Comparison of ENCODE assay signal across 8 cellular contexts in genomic region chr17:50346313-50347086, GRCh38.
A peak's percentile ranks its signal among the peaks of the same experiment; 100 is the strongest.
DNase-seq lines count a peak whose midpoint lies in the region; ATAC-seq lines count a peak whose summit lies in the region.

No MANE protein-coding gene starts in this region.

- H3K36me3 Mint-ChIP-seq in stimulated activated naive CD8-positive, alpha-beta T cell treated with anti-CD3 and anti-CD28 coated beads, Interleukin-15, Interleukin-2, amounts not matched to agents 100 ng/mL and 50 ng/mL, for 24 hours (ENCODE audit: low read depth) = peaks cover 7% of the 10 kb centered on the region

- H3K9ac ChIP-seq in endocrine pancreas (ENCODE audit: control insufficient read depth, insufficient read depth, low read length) = peak overlapping the region; percentile 73

- no peaks in the 10 kb centered on the region for H3K36me3 ChIP-seq in endocrine pancreas (ENCODE audit: control insufficient read depth, insufficient read depth, low read length)
- H3K36me3 ChIP-seq in muscle layer of duodenum (ENCODE audit: control insufficient read depth in 1 of 2, insufficient read depth in 2 of 2, low read length in 2 of 2) = no peaks in the 10 kb centered on the region

- ATAC-seq in GM19452 (IDR thresholded peaks at IDR 0.05; ENCODE audit: unreplicated experiment) (peak; percentile 30), HG03520 (IDR thresholded peaks at IDR 0.05; ENCODE audit: unreplicated experiment) (peak; percentile 40)

- DNase-seq in CMK (ENCODE audit: low read depth) = peak; percentile 36
- DNase-seq in activated CD4-positive, alpha-beta T cell treated with anti-CD3 and anti-CD28 coated beads for 24 hours (ENCODE audit: low read depth in 2 of 2) = peak; percentile 15 to 48
- no peak for DNase-seq in SKM-1 treated with dmso at 0.1 percent for 144 hours (lab: John Stamatoyannopoulos, UW; ENCODE audit: unreplicated experiment)

- no peaks in the 10 kb centered on the region for H3K27me3 Mint-ChIP-seq in stimulated activated naive CD8-positive, alpha-beta T cell treated with anti-CD3 and anti-CD28 coated beads, Interleukin-15, Interleukin-2, amounts not matched to agents 100 ng/mL and 50 ng/mL, for 24 hours

- H3K27me3 ChIP-seq in endocrine pancreas (ENCODE audit: control insufficient read depth, insufficient read depth, low read length) (no peaks in the 10 kb centered on the region), muscle layer of duodenum (ENCODE audit: low read depth, low read length) (no peaks in the 10 kb centered on the region)

- H3K9me3 Mint-ChIP-seq in stimulated activated naive CD8-positive, alpha-beta T cell treated with anti-CD3 and anti-CD28 coated beads, Interleukin-15, Interleukin-2, amounts not matched to agents 100 ng/mL and 50 ng/mL, for 24 hours = no peaks in the 10 kb centered on the region

- H3K27ac ChIP-seq in muscle layer of duodenum (ENCODE audit: low read length) = peak overlapping the region; percentile 51

- H3K9me3 ChIP-seq in endocrine pancreas (ENCODE audit: control insufficient read depth, low read length) (no peaks in the 10 kb centered on the region), muscle layer of duodenum (ENCODE audit: control insufficient read depth in 1 of 2, low read length in 2 of 2) (no peaks in the 10 kb centered on the region)

- H3K4me1 ChIP-seq in endocrine pancreas (ENCODE audit: control insufficient read depth, insufficient read depth, low read length) (no peaks in the 10 kb centered on the region), muscle layer of duodenum (ENCODE audit: control insufficient read depth in 1 of 2, insufficient read depth in 2 of 2, low read length in 2 of 2) (peaks cover 13 to 25% of the 10 kb centered on the region in 2 donors)

- peaks cover 38% of the 10 kb centered on the region for H3K4me1 Mint-ChIP-seq in stimulated activated naive CD8-positive, alpha-beta T cell treated with anti-CD3 and anti-CD28 coated beads, Interleukin-15, Interleukin-2, amounts not matched to agents 100 ng/mL and 50 ng/mL, for 24 hours (ENCODE audit: low read depth)

- H3K4me3 Mint-ChIP-seq in stimulated activated naive CD8-positive, alpha-beta T cell treated with anti-CD3 and anti-CD28 coated beads, Interleukin-15, Interleukin-2, amounts not matched to agents 100 ng/mL and 50 ng/mL, for 24 hours = peak overlapping the region; percentile 92

- H3K4me3 ChIP-seq in endocrine pancreas (ENCODE audit: control insufficient read depth, insufficient read depth, low read length) (peak overlapping the region; percentile 24), muscle layer of duodenum (ENCODE audit: low read depth in 1 of 2, low read length in 2 of 2) (peak overlapping the region; percentile 74 to 82)

- peak overlapping the region; percentile 79 for H3K27ac Mint-ChIP-seq in stimulated activated naive CD8-positive, alpha-beta T cell treated with anti-CD3 and anti-CD28 coated beads, Interleukin-15, Interleukin-2, amounts not matched to agents 100 ng/mL and 50 ng/mL, for 24 hours
